Comparison of ENCODE assay signal across 9 cellular contexts in genomic region chr1:57422271-57423134, GRCh38. TPM values are rescaled to one million over a fixed set of nuclear protein-coding genes. Genes with fewer than 3 reads are reported as not detected.
DNase-seq lines count a peak whose midpoint lies in the region; ATAC-seq and TF ChIP-seq lines count a peak whose summit lies in the region.
"Had no signal": no experiment of that assay in that cellular context is flagged by ENCODE, and none has a peak within 500 bp of the region (broad histone marks: within the 10 kb centered on the region; RNA-seq: fewer than 3 reads in every experiment).

No MANE protein-coding gene starts in this region.

- DNase-seq in EH (ENCODE audit: low read depth) (peak; percentile 40), NCI-H748 treated with DMSO at 0.1 percent for 48 hours (lab: John Stamatoyannopoulos, UW) (peak; percentile 59), fibroblast of villous mesenchyme (ENCODE audit: low read depth) (peak; percentile 5), posterior cingulate gyrus (peak in 9 of 10 donors; percentile 9 to 89 (median 46)), NCI-H2029 (lab: John Stamatoyannopoulos, UW) (no peak), RKO (ENCODE audit: low spot score) (no peak)
- DNase-seq: NCI-H2107 had no signal

- ATAC-seq in GM19023 (IDR thresholded peaks at IDR 0.05; ENCODE audit: unreplicated experiment), result no peak
- no peak for ATAC-seq in GM19324 (IDR thresholded peaks at IDR 0.05; ENCODE audit: low FRiP score, unreplicated experiment)

- H3K4me3 ChIP-seq in fibroblast of villous mesenchyme (ENCODE audit: low read depth, low read length), result no peak overlapping the region

- TF ChIP-seq CTCF in fibroblast of villous mesenchyme (IDR thresholded peaks at IDR 0.05; ENCODE audit: insufficient read depth, low read depth, low read length), result no peak

- intact Hi-C loops in posterior cingulate gyrus (cut with DNase I), result no loop called here

RNA-seq across cellular contexts. Expression of gene DAB1, which starts 1.4 kb away (rescaled TPM):
- total RNA-seq in fibroblast of villous mesenchyme, result not detected in 2 replicates

Comparison
In these comparisons a context has a peak if more than half of its experiments do, and no peak if none do; other contexts are left out.
1. DNase-seq: peak in EH (single experiment), NCI-H748 treated with DMSO at 0.1 percent for 48 hours (single experiment), fibroblast of villous mesenchyme (single experiment) and posterior cingulate gyrus (9 of 10); none in NCI-H2029 (single experiment) and RKO (single experiment).